In the genomic region with DNA sequence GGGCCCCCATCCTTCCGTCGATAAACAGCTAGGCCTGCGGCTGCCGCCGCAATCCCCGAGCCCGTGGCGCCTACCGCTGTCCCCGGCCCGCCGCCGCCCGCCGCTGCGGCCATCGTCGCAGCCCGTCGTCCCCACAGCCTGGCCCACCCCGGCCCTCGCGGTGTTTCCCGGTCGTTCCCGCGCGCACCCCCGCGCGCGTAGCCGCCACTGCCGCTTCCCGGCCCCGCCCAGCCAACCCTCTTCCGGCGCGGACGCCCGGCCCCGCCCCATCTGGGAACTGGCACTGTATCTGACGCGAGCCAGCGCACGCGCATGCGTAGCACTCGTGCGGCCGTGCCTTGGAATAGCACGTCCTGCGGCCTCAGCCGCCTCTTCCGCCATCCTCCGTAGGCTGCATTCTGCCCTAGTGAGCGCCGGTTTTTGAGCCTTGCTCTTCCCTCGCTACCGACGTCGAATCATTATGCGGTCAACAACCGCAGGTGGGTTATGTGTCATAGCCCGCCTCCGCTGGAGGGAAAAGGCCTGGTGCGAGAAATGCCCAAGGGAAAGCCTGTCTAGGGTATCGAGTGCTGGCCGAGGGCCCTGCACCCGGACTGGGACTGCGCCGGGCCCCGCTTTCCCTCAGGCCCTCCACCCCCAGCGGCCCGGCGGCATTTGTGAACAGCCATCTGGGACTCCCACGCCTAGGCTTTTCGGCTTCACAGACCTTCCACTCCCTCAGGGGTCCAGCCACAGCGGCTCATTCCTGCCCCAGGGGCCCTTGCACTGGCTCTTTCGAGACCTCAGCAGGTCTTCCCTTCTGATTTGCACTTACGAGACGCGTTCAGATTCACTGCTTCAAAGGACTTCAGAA, we compare ENCODE assay signal across 8 cellular contexts. TPM values are rescaled to one million over a fixed set of nuclear protein-coding genes. Genes with fewer than 3 reads are reported as not detected.
DNase-seq lines count a peak whose midpoint lies in the region; ATAC-seq and TF ChIP-seq lines count a peak whose summit lies in the region.

A gene (minus strand): TSS at position 209 of the 853 bp plus-strand sequence. CDS start 96 bp downstream, at position 113.

- H3K9me3 Mint-ChIP-seq in activated CD4-positive, alpha-beta T cell treated with anti-CD3 and anti-CD28 coated beads for 36 hours (ENCODE audit: low read depth) = no peaks in the 10 kb centered on the region

- H3K4me3 Mint-ChIP-seq in activated CD4-positive, alpha-beta T cell treated with anti-CD3 and anti-CD28 coated beads for 36 hours = peak within 1 kb of the TSS; percentile 99

- DNase-seq in Ammon's horn (ENCODE audit: low spot score) (peak; percentile 97), NCI-H510A treated with DMSO at 0.1 percent for 48 hours (lab: John Stamatoyannopoulos, UW) (peak; percentile 88), choroid plexus epithelial cell (ENCODE audit: low read depth) (peak; percentile 98), kidney tubule cell (ENCODE audit: low spot score) (peak; percentile 99)
- peak; percentile 99 for DNase-seq in activated CD4-positive, alpha-beta T cell treated with anti-CD3 and anti-CD28 coated beads for 36 hours
- DNase-seq in stimulated activated CD4-positive, alpha-beta T cell treated with anti-CD3 and anti-CD28 coated beads, Interleukin-1b, Interleukin-23, amount 100 ng/mL, for 24 hours (ENCODE audit: low read depth in 4 of 4, low spot score in 1 of 4) = peak; percentile 88 to 98 (median 94)

- H3K36me3 Mint-ChIP-seq in activated CD4-positive, alpha-beta T cell treated with anti-CD3 and anti-CD28 coated beads for 36 hours (ENCODE audit: low read depth) = peaks cover 12% of the 10 kb centered on the region

- ATAC-seq in HG03439 (IDR thresholded peaks at IDR 0.05; ENCODE audit: unreplicated experiment) = peak; percentile 82
- peak; percentile 93 for ATAC-seq in activated CD4-positive, alpha-beta T cell treated with anti-CD3 and anti-CD28 coated beads for 36 hours

- POLR2A ChIA-PET in activated CD4-positive, alpha-beta T cell treated with anti-CD3 and anti-CD28 coated beads for 36 hours (lab: Charles Lee) = interaction anchor here (0.6 to 0.9 kb wide), 3 partner anchors 18 to 248 kb away, joined by 3 to 5 read pairs (median 3); no protein-coding TSS in a partner anchor

- intact Hi-C loops in activated CD4-positive, alpha-beta T cell treated with anti-CD3 and anti-CD28 coated beads for 36 hours (cut with DNase I, micrococcal nuclease) = loop anchor here (1.0 to 5.0 kb wide), 20 partner anchors 21 to 1310 kb away; a partner anchor contains a TSS

- H3K4me3 ChIP-seq in choroid plexus epithelial cell (ENCODE audit: low read depth, low read length) = peak within 1 kb of the TSS; percentile 87

- TF ChIP-seq POLR2A in GM19193 (IDR thresholded peaks at IDR 0.05; ENCODE audit: extremely low read depth, insufficient read depth, insufficient read length) = peak; percentile 90

- no peak for TF ChIP-seq CTCF in choroid plexus epithelial cell (conservative IDR thresholded peaks at IDR 0.05; ENCODE audit: low read depth, low read length)

- H3K4me1 Mint-ChIP-seq in activated CD4-positive, alpha-beta T cell treated with anti-CD3 and anti-CD28 coated beads for 36 hours = peaks cover 21% of the 10 kb centered on the region

- CTCF ChIA-PET in activated CD4-positive, alpha-beta T cell treated with anti-CD3 and anti-CD28 coated beads for 36 hours (lab: Charles Lee) = interaction anchor here (0.8 to 1.2 kb wide), 3 partner anchors 23 to 58 kb away, joined by 3 read pairs; no protein-coding TSS in a partner anchor

- H3K27me3 Mint-ChIP-seq in activated CD4-positive, alpha-beta T cell treated with anti-CD3 and anti-CD28 coated beads for 36 hours = no peaks in the 10 kb centered on the region

- peak within 1 kb of the TSS; percentile 97 for H3K27ac Mint-ChIP-seq in activated CD4-positive, alpha-beta T cell treated with anti-CD3 and anti-CD28 coated beads for 36 hours

RNA-seq across cellular contexts. Expression of the gene that starts here (rescaled TPM):
- 100 to 1,000 TPM; 129 to 130 TPM for total RNA-seq in activated CD4-positive, alpha-beta T cell treated with anti-CD3 and anti-CD28 coated beads for 36 hours

Comparison
In these comparisons a context has a peak if more than half of its experiments do, and no peak if none do; other contexts are left out.
1. Peak in every context shown above with its lines: DNase-seq, ATAC-seq and H3K4me3 ChIP-seq.